Comparison of ENCODE assay signal across 21 cellular contexts in the genomic region with DNA sequence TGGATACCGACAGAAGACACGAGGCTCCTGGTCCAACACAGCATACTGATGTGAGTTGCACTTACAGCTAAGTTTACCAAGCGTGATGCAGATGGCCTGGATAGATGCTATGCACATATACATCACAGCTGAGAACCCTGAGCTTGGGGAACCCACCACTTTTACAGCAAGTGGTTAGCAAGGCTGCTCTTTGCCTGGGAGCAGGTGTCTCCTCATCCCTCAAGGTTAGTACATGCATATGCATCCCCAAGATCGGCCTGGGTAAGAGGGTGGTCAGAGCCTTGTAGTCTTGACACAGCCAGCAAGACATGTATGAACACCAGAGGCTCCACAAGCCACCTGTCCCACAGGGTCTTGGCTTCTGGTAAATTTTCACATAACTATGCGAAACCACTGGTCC. TPM values are rescaled to one million over a fixed set of nuclear protein-coding genes. Genes with fewer than 3 reads are reported as not detected.
DNase-seq lines count a peak whose midpoint lies in the region; ATAC-seq, FAIRE-seq and TF ChIP-seq lines count a peak whose summit lies in the region.
"Had no signal": no experiment of that assay in that cellular context is flagged by ENCODE, and none has a peak within 500 bp of the region (broad histone marks: within the 10 kb centered on the region; RNA-seq: fewer than 3 reads in every experiment).

No MANE protein-coding gene starts in this region.

- CTCF ChIA-PET in CD4-positive, alpha-beta memory T cell (lab: Charles Lee; ENCODE audit: partially characterized antibody) = interaction anchor here (1.2 to 8.6 kb wide), 7 partner anchors 10 to 49 kb away, joined by 3 to 118 read pairs (median 9); a partner anchor contains a TSS

- peak overlapping the region; percentile 84 to 97 (median 94) for H3K27ac Mint-ChIP-seq in CD4-positive, alpha-beta memory T cell

- no peaks in the 10 kb centered on the region for H3K9me3 ChIP-seq in CD4-positive, alpha-beta memory T cell (ENCODE audit: control insufficient read depth in 1 of 2, low read length in 2 of 2)
- H3K9me3 ChIP-seq in SU-DHL-6 (ENCODE audit: insufficient read depth, low read length) = no peaks in the 10 kb centered on the region
- H3K9me3 ChIP-seq in esophagus muscularis mucosa = no peaks in the 10 kb centered on the region
- no peaks in the 10 kb centered on the region for H3K9me3 ChIP-seq in HAP-1
- H3K9me3 ChIP-seq in heart right ventricle = no peaks in the 10 kb centered on the region
- H3K9me3 ChIP-seq: thyroid gland had no signal

- no peaks in the 10 kb centered on the region for H3K27me3 Mint-ChIP-seq in CD4-positive, alpha-beta memory T cell

- no peaks in the 10 kb centered on the region for H3K9me2 ChIP-seq in SU-DHL-6 (replicated peaks; ENCODE audit: insufficient read depth, low read length)

- peaks cover 52% of the 10 kb centered on the region for H3K4me1 ChIP-seq in CD4-positive, alpha-beta memory T cell (ENCODE audit: insufficient read depth, low read length)
- peaks cover 0 to 4% (median 0%) of the 10 kb centered on the region in 4 donors for H3K4me1 ChIP-seq in esophagus muscularis mucosa
- H3K4me1 ChIP-seq in HAP-1 = peaks cover 6% of the 10 kb centered on the region
- peaks cover 0 to 28% (median 10%) of the 10 kb centered on the region in 9 donors for H3K4me1 ChIP-seq in heart right ventricle

- TF ChIP-seq POLR2A in esophagus muscularis mucosa (IDR thresholded peaks at IDR 0.05; ENCODE audit: low read depth) = no peak

- H2AFZ ChIP-seq in SU-DHL-6 (ENCODE audit: low read depth, low read length, severe bottlenecking) = no peak overlapping the region

- TF ChIP-seq EP300 in esophagus muscularis mucosa (IDR thresholded peaks at IDR 0.05) = no peak

- H3K9me3 Mint-ChIP-seq in CD4-positive, alpha-beta memory T cell = peaks cover 0 to 1% (median 0%) of the 10 kb centered on the region in 8 donors

- intact Hi-C loops in CD4-positive, alpha-beta memory T cell (cut with micrococcal nuclease) = loop anchor here (1.0 to 2.0 kb wide), 2 partner anchors 17 to 49 kb away; no protein-coding TSS in a partner anchor
- intact Hi-C loops in esophagus muscularis mucosa (cut with DNase I) = no loop called here
- intact Hi-C loops in heart right ventricle (cut with DNase I) = no loop called here

- H3K4me3 Mint-ChIP-seq in CD4-positive, alpha-beta memory T cell = peak overlapping the region in 7 of 8 donors; percentile 49 to 85 (median 71)

- TF ChIP-seq CTCF in SU-DHL-6 (IDR thresholded peaks at IDR 0.05; ENCODE audit: insufficient read depth, low read length, poor library complexity, severe bottlenecking) (no peak), esophagus muscularis mucosa (IDR thresholded peaks at IDR 0.05) (no peak), heart right ventricle (IDR thresholded peaks at IDR 0.05) (no peak)

- no peaks in the 10 kb centered on the region for H3K79me2 ChIP-seq in SU-DHL-6 (ENCODE audit: insufficient read depth, low read length)

- no peaks in the 10 kb centered on the region for H4K20me1 ChIP-seq in SU-DHL-6 (ENCODE audit: low read depth, low read length)

- H3K27ac ChIP-seq in CD4-positive, alpha-beta memory T cell (ENCODE audit: low read depth, low read length) = no peak overlapping the region
- H3K27ac ChIP-seq in SU-DHL-6 (ENCODE audit: low read depth, low read length) (peak overlapping the region; percentile 100), esophagus muscularis mucosa (replicated peaks in 1 of 4) (no peak overlapping the region), heart right ventricle (peak overlapping the region in 1 of 10 donors; percentile 57)

- POLR2A ChIA-PET in CD4-positive, alpha-beta memory T cell (lab: Charles Lee; ENCODE audit: partially characterized antibody) = interaction anchor here (0.8 to 2.9 kb wide), 5 partner anchors 12 to 91 kb away, joined by 4 to 46 read pairs (median 12); no protein-coding TSS in a partner anchor

- WGBS in esophagus muscularis mucosa = 100% methylated on average over 4 of the region's 5 CpGs
- 92 to 95% methylated on average over 5 of the region's 5 CpGs for WGBS in heart right ventricle, 2 donors

- in situ Hi-C loops in HAP-1 (cut with MboI; ENCODE audit: low sequenced_read_pairs) = no loop called here

- no peak overlapping the region for H3K4me3 ChIP-seq in CD4-positive, alpha-beta memory T cell (ENCODE audit: low read length in 2 of 2)
- H3K4me3 ChIP-seq in SU-DHL-6 (ENCODE audit: insufficient read depth, low read length, poor library complexity, severe bottlenecking) = no peak overlapping the region
- H3K4me3 ChIP-seq in esophagus muscularis mucosa = no peak overlapping the region
- H3K4me3 ChIP-seq in HAP-1 = no peak overlapping the region
- H3K4me3 ChIP-seq in heart right ventricle = no peak overlapping the region
- H3K4me3 ChIP-seq: thyroid gland had no signal

- FAIRE-seq in GM18507 (lab: Jason Lieb, UNC) = peak; percentile 58
- FAIRE-seq: HTR-8/SVneo had no signal

- no peak for DNase-seq in CD4-positive, alpha-beta memory T cell
- DNase-seq in GM18507 (ENCODE audit: extremely low spot score, insufficient read length, low read depth) = no peak
- peak; percentile 60 for DNase-seq in esophagus muscularis mucosa (ENCODE audit: extremely low spot score)
- no peak for DNase-seq in stimulated activated CD8-positive, alpha-beta memory T cell treated with anti-CD3 and anti-CD28 coated beads, Interleukin-4, amount 100 ng/mL, for 48 hours
- DNase-seq in HAP-1 (ENCODE audit: low spot score in 2 of 2) = no peak
- no peak for DNase-seq in stimulated activated CD4-positive, alpha-beta T cell treated with anti-CD3 and anti-CD28 coated beads, Interleukin-15, amount 100 ng/mL, for 24 hours
- no peak for DNase-seq in heart right ventricle
- DNase-seq: activated effector memory CD4-positive, alpha-beta T cell treated with Interleukin-2 at 50 U/mL for 16 hours; AML-193; dermis blood vessel endothelial cell; DMS153; mammary epithelial cell; NCI-H2081 treated with DMSO at 0.1 percent for 48 hours; NCI-H748 treated with DMSO at 0.1 percent for 48 hours; right cardiac atrium; stimulated activated CD4-positive, alpha-beta T cell treated with anti-CD3 and anti-CD28 coated beads, Interleukin-2, amount 100 ng/mL, for 24 hours; thyroid gland had no signal

- H3F3A ChIP-seq in SU-DHL-6 (ENCODE audit: insufficient read depth) = peaks cover 50% of the 10 kb centered on the region

- H3K36me3 Mint-ChIP-seq in CD4-positive, alpha-beta memory T cell = no peaks in the 10 kb centered on the region

- no peak for ATAC-seq in heart right ventricle
- ATAC-seq: right cardiac atrium had no signal

- peaks cover 29 to 59% (median 44%) of the 10 kb centered on the region in 4 donors for H3K4me1 Mint-ChIP-seq in CD4-positive, alpha-beta memory T cell

- H3K27me3 ChIP-seq in CD4-positive, alpha-beta memory T cell (ENCODE audit: insufficient read depth, low read length) = no peaks in the 10 kb centered on the region
- H3K27me3 ChIP-seq in SU-DHL-6 (ENCODE audit: low read length) (no peaks in the 10 kb centered on the region), esophagus muscularis mucosa (peaks cover 0 to 7% (median 0%) of the 10 kb centered on the region in 4 donors), HAP-1 (ENCODE audit: low read depth) (no peaks in the 10 kb centered on the region), heart right ventricle (no peaks in the 10 kb centered on the region)
- H3K27me3 ChIP-seq: thyroid gland had no signal

- H3K9ac ChIP-seq in SU-DHL-6 (ENCODE audit: low read length) = peak overlapping the region; percentile 73

- H3K36me3 ChIP-seq in CD4-positive, alpha-beta memory T cell (ENCODE audit: insufficient read depth, low read length) = no peaks in the 10 kb centered on the region
- H3K36me3 ChIP-seq in SU-DHL-6 (ENCODE audit: low read length) (no peaks in the 10 kb centered on the region), esophagus muscularis mucosa (peaks cover 0 to 33% (median 0%) of the 10 kb centered on the region in 4 donors), HAP-1 (replicated peaks) (no peaks in the 10 kb centered on the region), heart right ventricle (peaks cover 0 to 60% (median 5%) of the 10 kb centered on the region in 9 donors)
- H3K36me3 ChIP-seq: thyroid gland had no signal

- H3K4me2 ChIP-seq in SU-DHL-6 (ENCODE audit: low read depth, low read length, poor library complexity, severe bottlenecking) = peak overlapping the region; percentile 84

RNA-seq across cellular contexts. Expression of a gene that starts 28.3 kb away (rescaled TPM):
- 1 to 10 TPM in 1 of 2 experiments, under 1 TPM in 1; 0.50 to 1.0 TPM for total RNA-seq in CD4-positive, alpha-beta memory T cell
- under 1 TPM in 1 of 2 donors, not detected in 1; 0.09 TPM for polyA plus RNA-seq in CD4-positive, alpha-beta memory T cell
- total RNA-seq in esophagus muscularis mucosa (under 1 TPM; 0.32 to 0.83 (median 0.55) TPM), heart right ventricle (100 to 1,000 TPM; 103 to 163 (median 128) TPM)
- 10 to 100 TPM; 10.7 to 49.8 TPM for polyA plus RNA-seq in heart right ventricle

RNA-seq across cellular contexts. Expression of a gene that starts 40.0 kb away (rescaled TPM):
- total RNA-seq in CD4-positive, alpha-beta memory T cell = not detected
- not detected for polyA plus RNA-seq in CD4-positive, alpha-beta memory T cell
- not detected for total RNA-seq in esophagus muscularis mucosa
- not detected for total RNA-seq in heart right ventricle
- not detected for polyA plus RNA-seq in heart right ventricle
- total RNA-seq: dermis blood vessel endothelial cell, mammary epithelial cell, right cardiac atrium, RPMI7951, thyroid gland had no signal
- polyA plus RNA-seq: esophagus, mammary epithelial cell, right cardiac atrium had no signal

Comparison
In these comparisons a context has a peak if more than half of its experiments do, and no peak if none do; other contexts are left out.
1. RNA of a gene that starts 28.3 kb away (total RNA-seq): 103 to 163 TPM in heart right ventricle; 0.50 to 1.0 TPM in CD4-positive, alpha-beta memory T cell and 0.32 to 0.83 TPM in esophagus muscularis mucosa; every median in the first group is over 10 times any median in the second.